Comparison of ENCODE assay signal across 8 cellular contexts in the genomic region with DNA sequence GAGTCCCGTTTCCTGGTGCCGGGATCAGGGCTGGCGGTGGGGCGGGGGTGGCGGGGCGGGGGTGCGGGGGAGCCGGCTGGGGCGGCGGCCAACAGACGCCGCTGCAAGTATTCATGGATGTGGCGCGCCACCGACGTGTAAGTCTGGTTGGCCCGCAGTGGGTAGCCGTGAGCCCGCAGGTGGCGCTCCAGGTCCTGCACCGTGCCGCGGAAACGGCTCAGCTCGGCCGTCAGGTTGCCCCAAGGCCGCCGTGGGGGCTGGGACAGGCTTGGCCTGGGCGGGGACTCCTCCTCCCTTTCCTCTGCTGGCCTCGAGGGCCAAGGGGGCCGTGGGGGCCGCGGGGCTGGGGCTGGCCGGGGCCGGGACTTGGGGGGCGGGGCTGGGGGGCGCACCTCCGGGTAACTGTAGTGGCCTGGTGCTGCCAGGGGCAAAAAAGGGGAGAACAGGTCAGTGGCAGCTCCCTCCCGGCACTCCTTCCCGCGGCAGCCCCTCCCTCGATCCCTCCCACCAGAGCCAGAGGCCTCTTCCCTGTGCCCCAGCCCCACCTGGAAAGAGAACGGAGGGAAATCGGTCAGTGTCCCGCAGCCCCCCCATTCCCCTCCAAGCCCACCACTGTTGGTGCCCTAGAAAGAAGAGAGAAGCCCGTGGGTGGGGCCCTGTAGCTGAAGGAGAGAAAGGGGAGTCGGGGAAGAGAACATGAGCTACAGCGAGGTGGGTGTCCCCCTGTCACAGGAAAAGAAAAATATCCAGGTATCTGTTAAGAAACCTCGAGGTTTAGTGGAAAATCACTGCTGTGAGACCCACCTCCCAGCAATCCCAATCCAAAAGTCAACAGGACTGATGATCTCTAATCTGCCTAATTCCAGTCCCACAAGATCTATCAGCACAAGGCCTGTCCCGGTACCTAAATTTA. TPM values are rescaled to one million over a fixed set of nuclear protein-coding genes. Genes with fewer than 3 reads are reported as not detected.
DNase-seq lines count a peak whose midpoint lies in the region; ATAC-seq and TF ChIP-seq lines count a peak whose summit lies in the region.

No MANE protein-coding gene starts in this region.

- no peak for ATAC-seq in GM21723 (IDR thresholded peaks at IDR 0.05; ENCODE audit: unreplicated experiment)

- intact Hi-C loops in posterior vena cava (cut with DNase I) (no loop called here), uterus (cut with DNase I; ENCODE audit: low total_unique reads) (no loop called here)

- H3K27ac ChIP-seq in uterus, result peak overlapping the region; percentile 92 to 96

- DNase-seq in GM20000 (ENCODE audit: low spot score), result peak; percentile 90
- peak; percentile 57 to 58 for DNase-seq in activated T-helper 1 cell treated with anti-CD3 and anti-CD28 coated beads, Interleukin-2, amount 50 U/mL, for 16 hours (ENCODE audit: low read depth in 1 of 2, low spot score in 1 of 2)
- peak; percentile 57 to 90 for DNase-seq in foreskin fibroblast
- peak; percentile 96 for DNase-seq in posterior vena cava (ENCODE audit: low spot score)
- DNase-seq in uterus, result peak; percentile 95
- DNase-seq in GF-D8 (lab: John Stamatoyannopoulos, UW), result no peak

- TF ChIP-seq POLR2A in uterus (IDR thresholded peaks at IDR 0.05), result peak in 1 of 2 donors; percentile 2

- no peaks in the 10 kb centered on the region for H3K36me3 ChIP-seq in uterus

- H3K27me3 ChIP-seq in uterus, result no peaks in the 10 kb centered on the region

- no peak overlapping the region for H3K4me3 ChIP-seq in foreskin fibroblast (ENCODE audit: low read depth in 1 of 2, low read length in 2 of 2)
- H3K4me3 ChIP-seq in uterus, result peak overlapping the region in 1 of 2 donors; percentile 9

- peak; percentile 65 for TF ChIP-seq CTCF in GM20000 (IDR thresholded peaks at IDR 0.05; ENCODE audit: extremely low read depth, missing control alignments)
- peak; percentile 50 for TF ChIP-seq CTCF in foreskin fibroblast (IDR thresholded peaks at IDR 0.05; ENCODE audit: low read depth, low read length)
- peak; percentile 80 to 92 (median 88) for TF ChIP-seq CTCF in uterus (IDR thresholded peaks at IDR 0.05)

- peaks cover 19 to 22% of the 10 kb centered on the region in 2 donors for H3K4me1 ChIP-seq in uterus

- H3K9me3 ChIP-seq in uterus, result no peaks in the 10 kb centered on the region

TF ChIP-seq in PFSK-1, 5 proteins besides CTCF, POLR2A, EP300 and RAD21:
- TF ChIP-seq FOXP2 (optimal IDR thresholded peaks at IDR 0.05; ENCODE audit: borderline replicate concordance, extremely low read depth, extremely low read length, insufficient read depth) (peak; percentile 33), TAF1 (IDR thresholded peaks at IDR 0.05; ENCODE audit: borderline replicate concordance, insufficient read depth, low read length) (no peak), POLR2AphosphoS5 (IDR thresholded peaks at IDR 0.05; ENCODE audit: low read depth, low read length) (no peak)

RNA-seq across cellular contexts. Expression of a gene that starts 21.3 kb away (rescaled TPM):
- 3.5 TPM for polyA plus RNA-seq in PFSK-1 (2012; ENCODE audit: insufficient read length, low read depth)
- 100 to 1,000 TPM; 189 to 407 TPM for total RNA-seq in posterior vena cava
- 100 to 1,000 TPM in 3 of 4 donors, 10 to 100 TPM in 1; 90.6 to 217 (median 181) TPM for total RNA-seq in uterus

RNA-seq across cellular contexts. Expression of a gene that starts 40.2 kb away (rescaled TPM):
- polyA plus RNA-seq in PFSK-1 (2012; ENCODE audit: insufficient read length, low read depth), result 61.6 TPM
- total RNA-seq in posterior vena cava (10 to 100 TPM; 39.0 to 63.1 TPM), uterus (100 to 1,000 TPM in 1 of 4 donors, 10 to 100 TPM in 3; 16.4 to 121 (median 33.6) TPM)

RNA-seq across cellular contexts. Expression of a gene that starts 42.3 kb away (rescaled TPM):
- polyA plus RNA-seq in PFSK-1 (2012; ENCODE audit: insufficient read length, low read depth), result 8.8 TPM
- total RNA-seq in posterior vena cava (1 to 10 TPM; 2.0 to 2.8 TPM), uterus (10 to 100 TPM in 1 of 4 donors, 1 to 10 TPM in 3; 1.3 to 10.3 (median 5.1) TPM)

RNA-seq across cellular contexts. Expression of a gene that starts 49.6 kb away (rescaled TPM):
- polyA plus RNA-seq in PFSK-1 (2012; ENCODE audit: insufficient read length, low read depth), result 0.34 TPM
- total RNA-seq in posterior vena cava (1 to 10 TPM in 1 of 2 donors, under 1 TPM in 1; 0.56 to 2.5 TPM), uterus (1 to 10 TPM in 1 of 4 donors, not detected in 3; 4.1 TPM)
